Comparison of ENCODE assay signal across 15 cellular contexts in the genomic region with DNA sequence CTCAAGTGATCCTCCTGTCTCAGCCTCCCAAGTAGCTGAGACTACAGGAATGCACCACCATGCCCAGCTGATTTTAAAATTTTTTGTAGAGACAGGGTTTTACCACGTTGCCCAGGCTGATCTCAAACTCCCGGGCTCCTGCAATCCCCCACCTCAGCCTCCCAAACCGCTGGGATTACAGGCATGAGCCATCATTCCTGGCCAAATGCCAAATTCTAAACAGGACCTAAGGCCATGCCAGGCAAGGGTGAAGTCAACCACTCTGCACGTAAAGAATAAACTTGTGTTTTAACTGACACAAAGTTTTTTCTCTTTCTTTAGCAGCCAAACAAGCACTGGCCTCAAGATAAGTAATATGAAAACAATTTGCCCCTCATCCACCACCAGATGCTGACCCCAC. TPM values are rescaled to one million over a fixed set of nuclear protein-coding genes. Genes with fewer than 3 reads are reported as not detected.
DNase-seq lines count a peak whose midpoint lies in the region; ATAC-seq and TF ChIP-seq lines count a peak whose summit lies in the region.
"Had no signal": no experiment of that assay in that cellular context is flagged by ENCODE, and none has a peak within 500 bp of the region (broad histone marks: within the 10 kb centered on the region; RNA-seq: fewer than 3 reads in every experiment).

No MANE protein-coding gene starts in this region.

- no peak for TF ChIP-seq CTCF in RWPE2 (IDR thresholded peaks at IDR 0.05; ENCODE audit: poor library complexity, severe bottlenecking)
- no peak for TF ChIP-seq CTCF in foreskin keratinocyte (conservative IDR thresholded peaks at IDR 0.05)

- H3K4me3 ChIP-seq in RWPE2 (ENCODE audit: severe bottlenecking): no peak overlapping the region
- H3K4me3 ChIP-seq: PC-9 had no signal

- H3K36me3 ChIP-seq in RWPE2 (ENCODE audit: low read depth): no peaks in the 10 kb centered on the region

- H3K4me1 ChIP-seq in RWPE2 (ENCODE audit: insufficient read depth, poor library complexity, severe bottlenecking) (no peaks in the 10 kb centered on the region), foreskin keratinocyte (no peaks in the 10 kb centered on the region)

- H3K9me3 ChIP-seq in RWPE2 (ENCODE audit: severe bottlenecking): no peaks in the 10 kb centered on the region

- H3K27ac ChIP-seq in RWPE2 (ENCODE audit: poor library complexity, severe bottlenecking) (no peak overlapping the region), foreskin keratinocyte (no peak overlapping the region)
- H3K27ac ChIP-seq: PC-9 had no signal

- ATAC-seq in RWPE2 (ENCODE audit: low read depth) (peak; percentile 72), foreskin keratinocyte (peak; percentile 57), HG02678 (IDR thresholded peaks at IDR 0.05; ENCODE audit: unreplicated experiment) (no peak)
- ATAC-seq: T-helper 17 cell had no signal

- in situ Hi-C loops in KBM-7 (cut with MboI; ENCODE audit: low pct_unique_long_range_greater_than_20kb, low sequenced_read_pairs): loop anchor here (25.0 kb wide), 1 partner anchor 1183 kb away; no protein-coding TSS in a partner anchor

- H3K27me3 ChIP-seq in RWPE2 (ENCODE audit: insufficient read depth, poor library complexity, severe bottlenecking) (peaks cover 2% of the 10 kb centered on the region), foreskin keratinocyte (no peaks in the 10 kb centered on the region)

- DNase-seq in EH (ENCODE audit: low read depth) (peak; percentile 5), HT1080 (ENCODE audit: low read depth) (peak; percentile 45), RWPE2 (ENCODE audit: low spot score) (no peak), foreskin keratinocyte (peak; percentile 8 to 44), KBM-7 (no peak), NCI-H1417 treated with DMSO at 0.1 percent for 48 hours (lab: John Stamatoyannopoulos, UW) (no peak)
- DNase-seq: CD4-positive, CD25-positive, alpha-beta regulatory T cell; DMS79 treated with DMSO at 0.1 percent for 48 hours; H7; NCI-H1930; NCI-H510A; PC-9; SHP77; T-helper 17 cell had no signal

RNA-seq across cellular contexts. Expression of gene SATB2, which starts 37.4 kb away (rescaled TPM):
- 9.2 and 14.5 TPM in 2 replicates for total RNA-seq in HT1080 (2014; rRNA removed; shearing (Covaris generic))
- 6.2 and 7.9 TPM in 2 replicates for polyA plus RNA-seq in HT1080 (2015; cell fraction: cytosol; rRNA removed)
- polyA plus RNA-seq in HT1080 (2015; cell fraction: nucleus; rRNA removed): 11.9 and 16.3 TPM in 2 replicates
- 2.1 and 2.8 TPM in 2 replicates for total RNA-seq in foreskin keratinocyte
- 0.40 and 0.57 TPM in 2 replicates for polyA plus RNA-seq in foreskin keratinocyte
- total RNA-seq: CD4-positive, CD25-positive, alpha-beta regulatory T cell had no signal

Comparison
In these comparisons a context has a peak if more than half of its experiments do, and no peak if none do; other contexts are left out.
1. DNase-seq: peak in EH (single experiment), HT1080 (single experiment) and foreskin keratinocyte (2 of 2); none in RWPE2 (single experiment), KBM-7 (single experiment) and NCI-H1417 treated with DMSO at 0.1 percent for 48 hours (single experiment).